1 cellular context compared by ENCODE assay signal in the genomic region with DNA sequence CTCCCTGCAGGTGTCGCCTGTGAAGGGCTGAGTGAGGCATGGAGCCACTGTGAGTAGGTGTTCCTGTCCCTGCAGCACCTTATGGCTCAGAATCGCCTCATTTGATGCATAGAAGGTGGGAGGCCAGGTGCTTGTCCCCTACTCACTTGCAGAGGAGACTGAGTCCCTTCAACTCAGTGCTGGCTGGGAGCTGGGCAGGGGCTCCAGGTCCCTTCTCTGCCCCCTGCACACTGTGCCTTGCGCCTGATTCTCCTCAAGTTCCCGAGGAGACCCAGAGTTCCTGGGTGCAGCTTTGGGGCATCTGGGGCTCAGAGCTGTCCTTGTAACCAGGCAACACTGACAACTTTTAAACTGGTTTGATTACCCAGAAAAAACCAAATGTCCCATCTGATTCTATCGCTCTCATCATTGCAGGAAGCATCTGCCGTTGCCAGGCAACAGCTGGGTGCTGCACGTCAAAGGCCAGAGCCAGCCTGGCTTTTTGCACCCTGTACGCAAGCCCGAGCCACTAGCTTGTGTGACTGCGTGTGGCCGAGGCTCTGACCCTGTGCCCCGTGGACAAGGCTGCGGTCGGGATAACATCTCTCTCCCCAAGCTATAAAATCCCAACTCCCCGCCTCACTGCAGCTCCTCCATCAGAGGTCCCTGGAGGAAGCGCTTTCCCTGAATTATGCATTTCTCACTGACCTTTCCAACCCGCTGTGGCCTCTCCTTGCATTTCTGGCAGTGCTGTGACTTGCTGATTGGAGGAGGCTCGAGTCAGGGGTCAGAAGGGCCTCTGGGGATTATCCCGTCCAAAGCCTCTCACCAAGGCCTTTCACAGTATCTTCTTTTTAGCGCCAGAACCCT.
TF ChIP-seq lines count a peak whose summit lies in the region.

No MANE protein-coding gene starts in this region.

TF ChIP-seq in GM23338, 12 proteins besides CTCF, POLR2A, EP300 and RAD21:
- TF ChIP-seq, protein P1, sequence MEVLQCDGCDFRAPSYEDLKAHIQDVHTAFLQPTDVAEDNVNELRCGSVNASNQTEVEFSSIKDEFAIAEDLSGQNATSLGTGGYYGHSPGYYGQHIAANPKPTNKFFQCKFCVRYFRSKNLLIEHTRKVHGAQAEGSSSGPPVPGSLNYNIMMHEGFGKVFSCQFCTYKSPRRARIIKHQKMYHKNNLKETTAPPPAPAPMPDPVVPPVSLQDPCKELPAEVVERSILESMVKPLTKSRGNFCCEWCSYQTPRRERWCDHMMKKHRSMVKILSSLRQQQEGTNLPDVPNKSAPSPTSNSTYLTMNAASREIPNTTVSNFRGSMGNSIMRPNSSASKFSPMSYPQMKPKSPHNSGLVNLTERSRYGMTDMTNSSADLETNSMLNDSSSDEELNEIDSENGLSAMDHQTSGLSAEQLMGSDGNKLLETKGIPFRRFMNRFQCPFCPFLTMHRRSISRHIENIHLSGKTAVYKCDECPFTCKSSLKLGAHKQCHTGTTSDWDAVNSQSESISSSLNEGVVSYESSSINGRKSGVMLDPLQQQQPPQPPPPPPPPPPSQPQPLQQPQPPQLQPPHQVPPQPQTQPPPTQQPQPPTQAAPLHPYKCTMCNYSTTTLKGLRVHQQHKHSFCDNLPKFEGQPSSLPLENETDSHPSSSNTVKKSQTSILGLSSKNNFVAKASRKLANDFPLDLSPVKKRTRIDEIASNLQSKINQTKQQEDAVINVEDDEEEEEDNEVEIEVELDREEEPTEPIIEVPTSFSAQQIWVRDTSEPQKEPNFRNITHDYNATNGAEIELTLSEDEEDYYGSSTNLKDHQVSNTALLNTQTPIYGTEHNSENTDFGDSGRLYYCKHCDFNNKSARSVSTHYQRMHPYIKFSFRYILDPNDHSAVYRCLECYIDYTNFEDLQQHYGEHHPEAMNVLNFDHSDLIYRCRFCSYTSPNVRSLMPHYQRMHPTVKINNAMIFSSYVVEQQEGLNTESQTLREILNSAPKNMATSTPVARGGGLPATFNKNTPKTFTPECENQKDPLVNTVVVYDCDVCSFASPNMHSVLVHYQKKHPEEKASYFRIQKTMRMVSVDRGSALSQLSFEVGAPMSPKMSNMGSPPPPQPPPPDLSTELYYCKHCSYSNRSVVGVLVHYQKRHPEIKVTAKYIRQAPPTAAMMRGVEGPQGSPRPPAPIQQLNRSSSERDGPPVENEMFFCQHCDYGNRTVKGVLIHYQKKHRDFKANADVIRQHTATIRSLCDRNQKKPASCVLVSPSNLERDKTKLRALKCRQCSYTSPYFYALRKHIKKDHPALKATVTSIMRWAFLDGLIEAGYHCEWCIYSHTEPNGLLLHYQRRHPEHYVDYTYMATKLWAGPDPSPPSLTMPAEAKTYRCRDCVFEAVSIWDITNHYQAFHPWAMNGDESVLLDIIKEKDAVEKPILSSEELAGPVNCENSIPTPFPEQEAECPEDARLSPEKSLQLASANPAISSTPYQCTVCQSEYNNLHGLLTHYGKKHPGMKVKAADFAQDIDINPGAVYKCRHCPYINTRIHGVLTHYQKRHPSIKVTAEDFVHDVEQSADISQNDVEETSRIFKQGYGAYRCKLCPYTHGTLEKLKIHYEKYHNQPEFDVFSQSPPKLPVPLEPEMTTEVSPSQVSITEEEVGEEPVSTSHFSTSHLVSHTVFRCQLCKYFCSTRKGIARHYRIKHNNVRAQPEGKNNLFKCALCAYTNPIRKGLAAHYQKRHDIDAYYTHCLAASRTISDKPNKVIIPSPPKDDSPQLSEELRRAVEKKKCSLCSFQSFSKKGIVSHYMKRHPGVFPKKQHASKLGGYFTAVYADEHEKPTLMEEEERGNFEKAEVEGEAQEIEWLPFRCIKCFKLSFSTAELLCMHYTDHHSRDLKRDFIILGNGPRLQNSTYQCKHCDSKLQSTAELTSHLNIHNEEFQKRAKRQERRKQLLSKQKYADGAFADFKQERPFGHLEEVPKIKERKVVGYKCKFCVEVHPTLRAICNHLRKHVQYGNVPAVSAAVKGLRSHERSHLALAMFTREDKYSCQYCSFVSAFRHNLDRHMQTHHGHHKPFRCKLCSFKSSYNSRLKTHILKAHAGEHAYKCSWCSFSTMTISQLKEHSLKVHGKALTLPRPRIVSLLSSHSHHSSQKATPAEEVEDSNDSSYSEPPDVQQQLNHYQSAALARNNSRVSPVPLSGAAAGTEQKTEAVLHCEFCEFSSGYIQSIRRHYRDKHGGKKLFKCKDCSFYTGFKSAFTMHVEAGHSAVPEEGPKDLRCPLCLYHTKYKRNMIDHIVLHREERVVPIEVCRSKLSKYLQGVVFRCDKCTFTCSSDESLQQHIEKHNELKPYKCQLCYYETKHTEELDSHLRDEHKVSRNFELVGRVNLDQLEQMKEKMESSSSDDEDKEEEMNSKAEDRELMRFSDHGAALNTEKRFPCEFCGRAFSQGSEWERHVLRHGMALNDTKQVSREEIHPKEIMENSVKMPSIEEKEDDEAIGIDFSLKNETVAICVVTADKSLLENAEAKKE (CRISPR knock-in tag; IDR thresholded peaks at IDR 0.05), result no peak
- no peak for TF ChIP-seq CREB1 (CRISPR knock-in tag; IDR thresholded peaks at IDR 0.05; ENCODE audit: low read depth)
- no peak for TF ChIP-seq POLR2AphosphoS5 (IDR thresholded peaks at IDR 0.05; ENCODE audit: low read depth)
